In genomic region chr2:44883356-44883755, GRCh38 we compare ENCODE assay signal across 11 cellular contexts. TPM values are rescaled to one million over a fixed set of nuclear protein-coding genes. Genes with fewer than 3 reads are reported as not detected.
"Had no signal": no experiment of that assay in that cellular context is flagged by ENCODE, and none has a peak within 500 bp of the region (broad histone marks: within the 10 kb centered on the region; RNA-seq: fewer than 3 reads in every experiment).

No MANE protein-coding gene starts in this region.

- H3K4me2 ChIP-seq: KMS-11 had no signal

- DNase-seq: IMR-90, KBM-7, KG1 had no signal

- ATAC-seq: HepG2, K562 had no signal

- H3K27ac ChIP-seq: HL-60, KMS-11 had no signal

- FAIRE-seq: HepG2, HTR-8/SVneo, K562 had no signal

- H3K4me3 ChIP-seq: K562 had no signal

- H3K9ac ChIP-seq: KMS-11 had no signal

RNA-seq across cellular contexts. Expression of gene SIX3, which starts 58.1 kb away (rescaled TPM):
- total RNA-seq: HepG2, HT-29, HT1080, IMR-90, K562 had no signal
- polyA plus RNA-seq: HepG2, IgD-negative memory B cell, IMR-90, K562 had no signal
